8 cellular contexts compared by ENCODE assay signal in genomic region chr19:1027953-1028902, GRCh38. TPM values are rescaled to one million over a fixed set of nuclear protein-coding genes. Genes with fewer than 3 reads are reported as not detected.
A peak's percentile ranks its signal among the peaks of the same experiment; 100 is the strongest.
DNase-seq lines count a peak whose midpoint lies in the region; ATAC-seq and TF ChIP-seq lines count a peak whose summit lies in the region.

No MANE protein-coding gene starts in this region.

- peaks cover 18 to 28% (median 22%) of the 10 kb centered on the region in 4 donors for H3K36me3 ChIP-seq in esophagus muscularis mucosa
- peaks cover 12 to 33% (median 14%) of the 10 kb centered on the region in 3 experiments for H3K36me3 ChIP-seq in naive thymus-derived CD4-positive, alpha-beta T cell (ENCODE audit: control insufficient read depth in 2 of 3, insufficient read depth in 3 of 3, low read length in 3 of 3)
- peaks cover 0 to 6% of the 10 kb centered on the region in 2 donors for H3K36me3 ChIP-seq in aorta (ENCODE audit: control insufficient read depth in 1 of 2, insufficient read depth in 2 of 2, low read length in 1 of 2)

- no peak for TF ChIP-seq EP300 in esophagus muscularis mucosa (IDR thresholded peaks at IDR 0.05)

- POLR2A ChIA-PET in naive thymus-derived CD4-positive, alpha-beta T cell (lab: Charles Lee): interaction anchor here (0.6 to 18.2 kb wide), 18 partner anchors 8 to 241 kb away, joined by 3 to 495 read pairs (median 6); partner anchors contain the start of genes ABCA7, ARHGAP45, CIRBP and RNU6-2

- H3K4me1 ChIP-seq in esophagus muscularis mucosa (peaks cover 25 to 61% (median 57%) of the 10 kb centered on the region in 4 donors), aorta (ENCODE audit: control insufficient read depth in 1 of 2, insufficient read depth in 2 of 2, low read length in 2 of 2) (no peaks in the 10 kb centered on the region)
- H3K4me1 ChIP-seq in naive thymus-derived CD4-positive, alpha-beta T cell (ENCODE audit: control insufficient read depth in 2 of 2, insufficient read depth in 2 of 2, low read length in 2 of 2): peaks cover 30 to 35% of the 10 kb centered on the region in 2 donors

- WGBS in esophagus muscularis mucosa: 0% methylated on average over 20 of the region's 60 CpGs
- 1% methylated on average over 55 to 60 of the region's 60 CpGs for WGBS in aorta, 2 donors

- H3K4me1 Mint-ChIP-seq in naive thymus-derived CD4-positive, alpha-beta T cell: peaks cover 6 to 48% (median 34%) of the 10 kb centered on the region in 7 donors

- peaks cover 0 to 5% (median 0%) of the 10 kb centered on the region in 11 donors for H3K9me3 Mint-ChIP-seq in naive thymus-derived CD4-positive, alpha-beta T cell

- DNase-seq in NK-92 treated with Interleukin-12 subunit alpha and Interleukin-12 subunit beta, amount 100 ng/mL, for 24 hours (lab: John Stamatoyannopoulos, UW): peak; percentile 76
- DNase-seq in NK-92 (lab: John Stamatoyannopoulos, UW; ENCODE audit: unreplicated experiment) (no peak), NCI-H1048 (lab: John Stamatoyannopoulos, UW) (peak; percentile 59), esophagus muscularis mucosa (ENCODE audit: extremely low spot score) (no peak), aorta (peak; percentile 85 to 91)
- peak; percentile 49 for DNase-seq in activated CD8-positive, alpha-beta memory T cell treated with anti-CD3 and anti-CD28 coated beads, Interleukin-2, amount 50 U/mL, for 4 hours
- peak in 8 of 9 donors; percentile 64 to 77 (median 74) for DNase-seq in naive thymus-derived CD4-positive, alpha-beta T cell

- H3K4me3 ChIP-seq in esophagus muscularis mucosa (peak overlapping the region; percentile 68 to 96 (median 86)), aorta (ENCODE audit: low read length in 2 of 2) (peak overlapping the region; percentile 98)
- H3K4me3 ChIP-seq in naive thymus-derived CD4-positive, alpha-beta T cell (ENCODE audit: low read length): peak overlapping the region; percentile 99

- H3K36me3 Mint-ChIP-seq in naive thymus-derived CD4-positive, alpha-beta T cell: peaks cover 0 to 20% (median 5%) of the 10 kb centered on the region in 5 donors

- CTCF ChIA-PET in naive thymus-derived CD4-positive, alpha-beta T cell (lab: Charles Lee): interaction anchor here (0.8 to 2.9 kb wide), 3 partner anchors 12 to 151 kb away, joined by 3 to 13 read pairs (median 10); partner anchors contain the start of gene ABCA7

- TF ChIP-seq CTCF in esophagus muscularis mucosa (IDR thresholded peaks at IDR 0.05): no peak

- peak overlapping the region; percentile 87 to 99 (median 96) for H3K4me3 Mint-ChIP-seq in naive thymus-derived CD4-positive, alpha-beta T cell

- TF ChIP-seq POLR2A in esophagus muscularis mucosa (IDR thresholded peaks at IDR 0.05; ENCODE audit: low read depth): no peak

- peak overlapping the region; percentile 96 to 100 (median 98) for H3K27ac ChIP-seq in esophagus muscularis mucosa (replicated peaks in 1 of 4)
- H3K27ac ChIP-seq in naive thymus-derived CD4-positive, alpha-beta T cell (ENCODE audit: low read depth, low read length): peak overlapping the region; percentile 85
- peak overlapping the region; percentile 93 to 100 for H3K27ac ChIP-seq in aorta (ENCODE audit: low read depth in 1 of 2, low read length in 2 of 2)

- peak overlapping the region; percentile 83 to 96 (median 92) for H3K27ac Mint-ChIP-seq in naive thymus-derived CD4-positive, alpha-beta T cell

- ATAC-seq in naive thymus-derived CD4-positive, alpha-beta T cell: peak; percentile 46
- ATAC-seq in aorta (ENCODE audit: low FRiP score): peak; percentile 64
- ATAC-seq in GM19328 (IDR thresholded peaks at IDR 0.05; ENCODE audit: unreplicated experiment): no peak

- H3K27me3 ChIP-seq in esophagus muscularis mucosa (peaks cover 0 to 8% (median 0%) of the 10 kb centered on the region in 4 donors), aorta (ENCODE audit: control insufficient read depth in 1 of 2, insufficient read depth in 2 of 2, low read length in 1 of 2) (no peaks in the 10 kb centered on the region)
- no peaks in the 10 kb centered on the region for H3K27me3 ChIP-seq in naive thymus-derived CD4-positive, alpha-beta T cell (ENCODE audit: control insufficient read depth in 2 of 2, insufficient read depth in 2 of 2, low read length in 2 of 2)

- intact Hi-C loops in esophagus muscularis mucosa (cut with DNase I): no loop called here
- intact Hi-C loops in naive thymus-derived CD4-positive, alpha-beta T cell (cut with micrococcal nuclease): loop anchor here (1.0 to 10.0 kb wide), 3 partner anchors 12 to 377 kb away; partner anchors contain the start of genes ABCA7 (in 2 of the 2), ARHGAP45 (in 1 of the 2), DAZAP1 (in 1 of the 2) and GAMT (in 1 of the 2)
- intact Hi-C loops in aorta (cut with DNase I): loop anchor here in 1 of 2 donors (5.0 kb wide), 1 partner anchor 74 kb away; the partner anchor contains the start of gene GPX4

- peaks cover 0 to 2% (median 0%) of the 10 kb centered on the region in 5 donors for H3K27me3 Mint-ChIP-seq in naive thymus-derived CD4-positive, alpha-beta T cell

- no peaks in the 10 kb centered on the region for H3K9me3 ChIP-seq in esophagus muscularis mucosa
- H3K9me3 ChIP-seq in naive thymus-derived CD4-positive, alpha-beta T cell (ENCODE audit: control insufficient read depth in 2 of 3, low read length in 3 of 3): no peaks in the 10 kb centered on the region
- H3K9me3 ChIP-seq in aorta (ENCODE audit: control insufficient read depth, low read length): no peaks in the 10 kb centered on the region

RNA-seq across cellular contexts. Expression of gene CNN2, which starts 1.8 kb away (rescaled TPM):
- 10 to 100 TPM; 47.3 to 98.1 (median 81.3) TPM for total RNA-seq in esophagus muscularis mucosa
- total RNA-seq in naive thymus-derived CD4-positive, alpha-beta T cell: 100 to 1,000 TPM; 234 to 440 (median 240) TPM
- 100 to 1,000 TPM; 401 to 704 TPM for polyA plus RNA-seq in naive thymus-derived CD4-positive, alpha-beta T cell
- 100 to 1,000 TPM; 142 to 185 TPM for total RNA-seq in aorta
- polyA plus RNA-seq in aorta: 100 to 1,000 TPM in 1 of 2 donors, 10 to 100 TPM in 1; 53.2 to 141 TPM

RNA-seq across cellular contexts. Expression of gene RNU6-2, which starts 6.9 kb away (rescaled TPM):
- total RNA-seq in esophagus muscularis mucosa (not detected), aorta (not detected)
- not detected for total RNA-seq in naive thymus-derived CD4-positive, alpha-beta T cell
- not detected for polyA plus RNA-seq in naive thymus-derived CD4-positive, alpha-beta T cell
- polyA plus RNA-seq in aorta: not detected

RNA-seq across cellular contexts. Expression of gene TMEM259, which starts 7.3 kb away (rescaled TPM):
- total RNA-seq in esophagus muscularis mucosa: 100 to 1,000 TPM; 129 to 187 (median 160) TPM
- 100 to 1,000 TPM; 189 to 347 (median 311) TPM for total RNA-seq in naive thymus-derived CD4-positive, alpha-beta T cell
- polyA plus RNA-seq in naive thymus-derived CD4-positive, alpha-beta T cell: 10 to 100 TPM; 40.7 to 86.1 TPM
- 100 to 1,000 TPM; 118 to 142 TPM for total RNA-seq in aorta
- 100 to 1,000 TPM in 1 of 2 donors, 10 to 100 TPM in 1; 50.1 to 434 TPM for polyA plus RNA-seq in aorta

RNA-seq across cellular contexts. Expression of gene ABCA7, which starts 11.7 kb away (rescaled TPM):
- 1 to 10 TPM; 3.9 to 9.5 (median 6.9) TPM for total RNA-seq in esophagus muscularis mucosa
- total RNA-seq in naive thymus-derived CD4-positive, alpha-beta T cell: 100 to 1,000 TPM in 4 of 5 experiments, 10 to 100 TPM in 1; 57.8 to 323 (median 155) TPM
- 10 to 100 TPM in 1 of 2 donors, 1 to 10 TPM in 1; 6.6 to 25.5 TPM for polyA plus RNA-seq in naive thymus-derived CD4-positive, alpha-beta T cell
- 10 to 100 TPM in 1 of 2 donors, 1 to 10 TPM in 1; 9.5 to 20.6 TPM for total RNA-seq in aorta
- 1 to 10 TPM; 1.9 to 7.6 TPM for polyA plus RNA-seq in aorta

RNA-seq across cellular contexts. Expression of gene GRIN3B, which starts 28.0 kb away (rescaled TPM):
- total RNA-seq in esophagus muscularis mucosa (under 1 TPM in 2 of 4 donors, not detected in 2; 0.13 to 0.17 TPM), aorta (1 to 10 TPM in 1 of 2 donors, under 1 TPM in 1; 0.10 to 1.3 TPM)
- total RNA-seq in naive thymus-derived CD4-positive, alpha-beta T cell: under 1 TPM in 3 of 5 experiments, not detected in 2; 0.10 to 0.56 (median 0.19) TPM
- polyA plus RNA-seq in naive thymus-derived CD4-positive, alpha-beta T cell: not detected
- not detected for polyA plus RNA-seq in aorta

Comparison
In these comparisons a context has a peak if more than half of its experiments do, and no peak if none do; other contexts are left out.
1. DNase-seq: peak in NK-92 treated with Interleukin-12 subunit alpha and Interleukin-12 subunit beta, amount 100 ng/mL, for 24 hours (single experiment), NCI-H1048 (single experiment), activated CD8-positive, alpha-beta memory T cell treated with anti-CD3 and anti-CD28 coated beads, Interleukin-2, amount 50 U/mL, for 4 hours (single experiment), naive thymus-derived CD4-positive, alpha-beta T cell (8 of 9) and aorta (2 of 2); none in NK-92 (single experiment) and esophagus muscularis mucosa (single experiment).
2. Peak in every context shown above with its lines, with median percentiles within 50 percentile points of each other: H3K27ac ChIP-seq and H3K4me3 ChIP-seq.